In genomic region chr3:122132949-122133540, GRCh38 we compare ENCODE assay signal across 20 cellular contexts. TPM values are rescaled to one million over a fixed set of nuclear protein-coding genes. Genes with fewer than 3 reads are reported as not detected.
"Had no signal": no experiment of that assay in that cellular context is flagged by ENCODE, and none has a peak within 500 bp of the region (broad histone marks: within the 10 kb centered on the region; RNA-seq: fewer than 3 reads in every experiment).

No MANE protein-coding gene starts in this region.

- H3K4me1 ChIP-seq: esophagus muscularis mucosa, gastrocnemius medialis, left lung, testis, vagina had no signal

- H3K4me3 ChIP-seq: esophagus muscularis mucosa, gastrocnemius medialis, left lung, smooth muscle cell, testis, vagina had no signal

- H3K36me3 ChIP-seq: esophagus muscularis mucosa, gastrocnemius medialis, left lung, vagina had no signal

- H3K4me2 ChIP-seq: smooth muscle cell had no signal

- ATAC-seq: gastrocnemius medialis, left lung, sciatic nerve, WTC11 had no signal

- H3K9me3 ChIP-seq: gastrocnemius medialis, left lung, testis, vagina had no signal

- DNase-seq: activated gamma-delta T cell treated with Interleukin-2 at 50 U/mL for 16 hours; activated T-cell treated with anti-CD3 and anti-CD28 coated beads, Interleukin-2, amount 50 U/mL, for 1 hour; anterior cingulate cortex; caudate nucleus; effector memory CD4-positive, alpha-beta T cell; gastrocnemius medialis; head of caudate nucleus; hypothalamus; left lung; nephron progenitor cell; stimulated activated CD4-positive, alpha-beta T cell treated with anti-CD3 and anti-CD28 coated beads, Interleukin-15, amount 100 ng/mL, for 24 hours; stimulated activated naive CD4-positive, alpha-beta T cell; T-helper 1 cell; testis had no signal

- H3K27ac ChIP-seq: esophagus muscularis mucosa, gastrocnemius medialis, left lung, testis, vagina had no signal

- H3K27me3 ChIP-seq: esophagus muscularis mucosa, gastrocnemius medialis, left lung, testis, vagina had no signal

RNA-seq across cellular contexts. Expression of gene CASR, which starts 50.4 kb away (rescaled TPM):
- total RNA-seq: dermis microvascular lymphatic vessel endothelial cell, gastrocnemius medialis, sciatic nerve, smooth muscle cell, vagina had no signal
- polyA plus RNA-seq: smooth muscle cell had no signal
